ENCODE assay signal across 18 cellular contexts in genomic region chr13:94315188-94315587, GRCh38.
DNase-seq lines count a peak whose midpoint lies in the region; ATAC-seq, FAIRE-seq and TF ChIP-seq lines count a peak whose summit lies in the region.
"Had no signal": no experiment of that assay in that cellular context is flagged by ENCODE, and none has a peak within 500 bp of the region (broad histone marks: within the 10 kb centered on the region; RNA-seq: fewer than 3 reads in every experiment).

No MANE protein-coding gene starts in this region.

- H3K4me2 ChIP-seq in hepatocyte: no peak overlapping the region
- H3K4me2 ChIP-seq: A549 had no signal

- FAIRE-seq in H54 (lab: Jason Lieb, UNC) (peak; percentile 88), bronchial epithelial cell (lab: Jason Lieb, UNC) (no peak)
- FAIRE-seq: A549, D721Med had no signal

- no peaks in the 10 kb centered on the region for H3K27me3 Mint-ChIP-seq in activated naive CD8-positive, alpha-beta T cell treated with anti-CD3 and anti-CD28 coated beads, Interleukin-2, amount 50 U/mL, for 24 hours
- no peaks in the 10 kb centered on the region for H3K27me3 Mint-ChIP-seq in activated naive CD8-positive, alpha-beta T cell treated with anti-CD3 and anti-CD28 coated beads for 36 hours
- no peaks in the 10 kb centered on the region for H3K27me3 Mint-ChIP-seq in natural killer cell treated with Interleukin-12 subunit alpha and Interleukin-12 subunit beta and Interleukin-15 and Interleukin-18, amount 100 ng/mL, for 72 hours

- no peaks in the 10 kb centered on the region for H3K9me3 ChIP-seq in hepatocyte (ENCODE audit: low read depth)
- H3K9me3 ChIP-seq: A549, BE2C had no signal

- H2AFZ ChIP-seq in hepatocyte: no peak overlapping the region

- no peaks in the 10 kb centered on the region for H4K20me1 ChIP-seq in hepatocyte (ENCODE audit: insufficient read depth, poor library complexity, severe bottlenecking)

- no peaks in the 10 kb centered on the region for H3K9me3 Mint-ChIP-seq in activated naive CD8-positive, alpha-beta T cell treated with anti-CD3 and anti-CD28 coated beads, Interleukin-2, amount 50 U/mL, for 24 hours
- H3K9me3 Mint-ChIP-seq in activated naive CD8-positive, alpha-beta T cell treated with anti-CD3 and anti-CD28 coated beads for 36 hours: no peaks in the 10 kb centered on the region
- H3K9me3 Mint-ChIP-seq in natural killer cell treated with Interleukin-12 subunit alpha and Interleukin-12 subunit beta and Interleukin-15 and Interleukin-18, amount 100 ng/mL, for 72 hours: no peaks in the 10 kb centered on the region
- H3K9me3 Mint-ChIP-seq: CD8-positive, alpha-beta T cell had no signal

- no peak overlapping the region for H3K4me3 ChIP-seq in bronchial epithelial cell (ENCODE audit: low read depth, low read length)
- H3K4me3 ChIP-seq in hepatocyte: no peak overlapping the region
- H3K4me3 ChIP-seq: A549 had no signal

- H3K27me3 ChIP-seq in bronchial epithelial cell (ENCODE audit: control insufficient read depth, insufficient read depth, low read length) (no peaks in the 10 kb centered on the region), hepatocyte (no peaks in the 10 kb centered on the region)
- H3K27me3 ChIP-seq: BE2C had no signal

- no peaks in the 10 kb centered on the region for H3K79me2 ChIP-seq in hepatocyte

- no peaks in the 10 kb centered on the region for H3K9me2 ChIP-seq in hepatocyte (replicated peaks; ENCODE audit: insufficient read depth)

- H3K27ac Mint-ChIP-seq in activated naive CD8-positive, alpha-beta T cell treated with anti-CD3 and anti-CD28 coated beads, Interleukin-2, amount 50 U/mL, for 24 hours: no peak overlapping the region
- no peak overlapping the region for H3K27ac Mint-ChIP-seq in activated naive CD8-positive, alpha-beta T cell treated with anti-CD3 and anti-CD28 coated beads for 36 hours
- H3K27ac Mint-ChIP-seq in natural killer cell treated with Interleukin-12 subunit alpha and Interleukin-12 subunit beta and Interleukin-15 and Interleukin-18, amount 100 ng/mL, for 72 hours: peak overlapping the region; percentile 55 to 94
- H3K27ac Mint-ChIP-seq: CD8-positive, alpha-beta T cell had no signal

- TF ChIP-seq CTCF in bronchial epithelial cell (IDR thresholded peaks at IDR 0.05; ENCODE audit: insufficient read depth, low read length, severe bottlenecking) (no peak), hepatocyte (IDR thresholded peaks at IDR 0.05; ENCODE audit: poor library complexity) (no peak)

- peaks cover 23% of the 10 kb centered on the region for H3K4me1 Mint-ChIP-seq in activated naive CD8-positive, alpha-beta T cell treated with anti-CD3 and anti-CD28 coated beads, Interleukin-2, amount 50 U/mL, for 24 hours
- H3K4me1 Mint-ChIP-seq in activated naive CD8-positive, alpha-beta T cell treated with anti-CD3 and anti-CD28 coated beads for 36 hours: peaks cover 9% of the 10 kb centered on the region
- peaks cover 13 to 47% of the 10 kb centered on the region in 2 donors for H3K4me1 Mint-ChIP-seq in natural killer cell treated with Interleukin-12 subunit alpha and Interleukin-12 subunit beta and Interleukin-15 and Interleukin-18, amount 100 ng/mL, for 72 hours (ENCODE audit: low read depth in 2 of 2)

- H3K36me3 Mint-ChIP-seq in activated naive CD8-positive, alpha-beta T cell treated with anti-CD3 and anti-CD28 coated beads, Interleukin-2, amount 50 U/mL, for 24 hours (ENCODE audit: low read depth): no peaks in the 10 kb centered on the region
- H3K36me3 Mint-ChIP-seq in activated naive CD8-positive, alpha-beta T cell treated with anti-CD3 and anti-CD28 coated beads for 36 hours: no peaks in the 10 kb centered on the region
- peaks cover 4% of the 10 kb centered on the region for H3K36me3 Mint-ChIP-seq in natural killer cell treated with Interleukin-12 subunit alpha and Interleukin-12 subunit beta and Interleukin-15 and Interleukin-18, amount 100 ng/mL, for 72 hours
- H3K36me3 Mint-ChIP-seq: CD8-positive, alpha-beta T cell had no signal

- ATAC-seq in activated naive CD8-positive, alpha-beta T cell treated with anti-CD3 and anti-CD28 coated beads, Interleukin-2, amount 50 U/mL, for 24 hours: peak; percentile 24
- peak; percentile 59 to 71 for ATAC-seq in natural killer cell treated with Interleukin-12 subunit alpha and Interleukin-12 subunit beta and Interleukin-15 and Interleukin-18, amount 100 ng/mL, for 72 hours
- ATAC-seq: A549; CD8-positive, alpha-beta T cell had no signal

- no peak overlapping the region for H3K4me3 Mint-ChIP-seq in activated naive CD8-positive, alpha-beta T cell treated with anti-CD3 and anti-CD28 coated beads, Interleukin-2, amount 50 U/mL, for 24 hours
- H3K4me3 Mint-ChIP-seq in activated naive CD8-positive, alpha-beta T cell treated with anti-CD3 and anti-CD28 coated beads for 36 hours: no peak overlapping the region
- peak overlapping the region; percentile 9 for H3K4me3 Mint-ChIP-seq in natural killer cell treated with Interleukin-12 subunit alpha and Interleukin-12 subunit beta and Interleukin-15 and Interleukin-18, amount 100 ng/mL, for 72 hours
- H3K4me3 Mint-ChIP-seq: CD8-positive, alpha-beta T cell had no signal

- TF ChIP-seq POLR2A in H54 (IDR thresholded peaks at IDR 0.05; ENCODE audit: low read depth, low read length): no peak

- no peak for DNase-seq in activated naive CD8-positive, alpha-beta T cell treated with anti-CD3 and anti-CD28 coated beads, Interleukin-2, amount 50 U/mL, for 24 hours
- no peak for DNase-seq in activated naive CD8-positive, alpha-beta T cell treated with anti-CD3 and anti-CD28 coated beads for 36 hours
- DNase-seq in H54 (ENCODE audit: insufficient read length, low spot score) (no peak), bronchial epithelial cell (ENCODE audit: low read depth) (peak; percentile 7), hepatocyte (ENCODE audit: low spot score) (no peak), GM03348 (ENCODE audit: low spot score) (no peak)
- no peak for DNase-seq in natural killer cell treated with Interleukin-12 subunit alpha and Interleukin-12 subunit beta and Interleukin-15 and Interleukin-18, amount 100 ng/mL, for 72 hours (ENCODE audit: low spot score)
- DNase-seq in activated T-cell treated with anti-CD3 and anti-CD28 coated beads, Interleukin-2, amount 50 U/mL, for 48 hours: no peak
- DNase-seq: BE2C; CD8-positive, alpha-beta T cell; COR-L47; DMS153; DMS79 treated with DMSO at 0.1 percent for 48 hours; EL; GDM1 had no signal

- H3K27ac ChIP-seq in hepatocyte: no peak overlapping the region
- H3K27ac ChIP-seq: A549, C4-2B had no signal

- H3K36me3 ChIP-seq in bronchial epithelial cell (ENCODE audit: control insufficient read depth, insufficient read depth, low read length) (no peaks in the 10 kb centered on the region), hepatocyte (replicated peaks; ENCODE audit: insufficient read depth, low read depth) (no peaks in the 10 kb centered on the region)
- H3K36me3 ChIP-seq: BE2C had no signal

- H3K4me1 ChIP-seq in hepatocyte (ENCODE audit: insufficient read depth): peaks cover 8% of the 10 kb centered on the region

- WGBS in hepatocyte (ENCODE audit: low lambda C conversion rate, missing lambda C conversion rate): 91% methylated on average over 1 of the region's 1 CpG

Comparison
In these comparisons a context has a peak if more than half of its experiments do, and no peak if none do; other contexts are left out.
1. H3K27ac Mint-ChIP-seq: peak in natural killer cell treated with Interleukin-12 subunit alpha and Interleukin-12 subunit beta and Interleukin-15 and Interleukin-18, amount 100 ng/mL, for 72 hours (2 of 2); none in activated naive CD8-positive, alpha-beta T cell treated with anti-CD3 and anti-CD28 coated beads, Interleukin-2, amount 50 U/mL, for 24 hours (single experiment) and activated naive CD8-positive, alpha-beta T cell treated with anti-CD3 and anti-CD28 coated beads for 36 hours (single experiment).